ENCODE assay signal across 1 cellular context in the genomic region with DNA sequence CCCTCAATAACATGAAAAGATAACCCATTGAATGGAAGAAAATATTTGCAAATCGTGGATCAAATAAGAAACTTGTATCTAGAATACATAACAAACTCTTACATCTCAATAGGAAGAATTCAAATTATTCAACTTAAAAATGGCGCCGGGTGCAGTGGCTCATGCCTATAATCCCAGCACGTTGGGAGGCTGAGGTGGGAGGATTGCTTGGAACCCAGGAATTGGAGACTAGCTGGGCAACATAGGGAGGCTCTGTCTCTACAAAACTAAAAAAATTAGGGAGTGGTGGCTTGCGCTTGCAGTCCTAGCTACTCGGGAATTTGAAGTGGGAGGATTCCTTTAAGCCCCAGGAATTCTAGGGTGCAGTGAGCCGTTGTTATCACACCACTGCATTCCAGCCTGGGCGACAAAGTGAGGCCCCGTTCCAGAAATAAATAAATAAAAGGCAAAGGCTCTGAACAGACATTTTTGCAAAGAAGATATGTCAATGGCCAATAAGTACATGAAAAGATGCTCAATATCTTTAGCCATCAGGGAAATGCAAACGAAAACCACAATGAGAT.
A peak's percentile ranks its signal among the peaks of the same experiment; 100 is the strongest.
TF ChIP-seq lines count a peak whose summit lies in the region.

No MANE protein-coding gene starts in this region.

TF ChIP-seq in K562, 482 proteins besides CTCF, POLR2A, EP300 and RAD21 (continued from another document and continues in another):
- TF ChIP-seq TBP (optimal IDR thresholded peaks at IDR 0.05; ENCODE audit: low read depth, low read length) (no peak), ZNF76 (CRISPR knock-in tag; IDR thresholded peaks at IDR 0.05; ENCODE audit: borderline replicate concordance) (no peak), SMARCB1 (IDR thresholded peaks at IDR 0.05; ENCODE audit: insufficient read length, low read depth) (no peak), NR2F6 (CRISPR knock-in tag; IDR thresholded peaks at IDR 0.05) (no peak), NFE2 (IDR thresholded peaks at IDR 0.05; ENCODE audit: low read depth) (no peak), NUFIP1 (IDR thresholded peaks at IDR 0.05; ENCODE audit: partially characterized antibody) (no peak), HNRNPLL (IDR thresholded peaks at IDR 0.05; ENCODE audit: low read depth, low read length, poor library complexity, severe bottlenecking) (no peak), MXI1 (IDR thresholded peaks at IDR 0.05; ENCODE audit: low read depth, low read length) (no peak), ZNF780A (CRISPR knock-in tag; IDR thresholded peaks at IDR 0.05) (no peak), ZNF239 (CRISPR knock-in tag; IDR thresholded peaks at IDR 0.05) (no peak), ZBTB8A (IDR thresholded peaks at IDR 0.05; ENCODE audit: partially characterized antibody) (no peak), WHSC1 (IDR thresholded peaks at IDR 0.05; ENCODE audit: low read length) (no peak), ZNF217 (CRISPR knock-in tag; IDR thresholded peaks at IDR 0.05) (no peak), POU5F1 (IDR thresholded peaks at IDR 0.05; ENCODE audit: borderline replicate concordance, low read depth, low read length, partially characterized antibody) (no peak), JUNB (CRISPR knock-in tag; conservative IDR thresholded peaks at IDR 0.05) (no peak), HOXB6 (CRISPR knock-in tag; IDR thresholded peaks at IDR 0.05; ENCODE audit: borderline replicate concordance) (no peak), BRCA1 (IDR thresholded peaks at IDR 0.05) (no peak), BRCA1 (CRISPR knock-in tag; IDR thresholded peaks at IDR 0.05) (no peak), SMAD4 (CRISPR knock-in tag; conservative IDR thresholded peaks at IDR 0.05) (no peak), NR1H2 (CRISPR knock-in tag; IDR thresholded peaks at IDR 0.05) (no peak), ZNF347 (CRISPR knock-in tag; IDR thresholded peaks at IDR 0.05; ENCODE audit: low read depth) (no peak), BRD9 (IDR thresholded peaks at IDR 0.05; ENCODE audit: low read depth, partially characterized antibody) (no peak), TCF3 (CRISPR knock-in tag; IDR thresholded peaks at IDR 0.05) (peak; percentile 49; the same call in 1 of the 2 replicates), NCOA6 (IDR thresholded peaks at IDR 0.05) (no peak), CBFA2T3 (IDR thresholded peaks at IDR 0.05) (peak; percentile 56; the same call in 1 of the 2 replicates), SIN3A (IDR thresholded peaks at IDR 0.05; ENCODE audit: borderline replicate concordance in 2 of 2, control insufficient read depth in 1 of 2, low read depth in 2 of 2, low read length in 2 of 2) (no peak), HDAC3 (IDR thresholded peaks at IDR 0.05; ENCODE audit: borderline replicate concordance, partially characterized antibody) (no peak), MAFF (IDR thresholded peaks at IDR 0.05; ENCODE audit: low read length) (no peak), ARHGAP35 (IDR thresholded peaks at IDR 0.05; ENCODE audit: partially characterized antibody) (no peak), CHD4 (IDR thresholded peaks at IDR 0.05; ENCODE audit: insufficient read depth, insufficient replicate concordance, low read depth, low read length, poor library complexity, severe bottlenecking) (no peak)
- TF ChIP-seq, protein P1, sequence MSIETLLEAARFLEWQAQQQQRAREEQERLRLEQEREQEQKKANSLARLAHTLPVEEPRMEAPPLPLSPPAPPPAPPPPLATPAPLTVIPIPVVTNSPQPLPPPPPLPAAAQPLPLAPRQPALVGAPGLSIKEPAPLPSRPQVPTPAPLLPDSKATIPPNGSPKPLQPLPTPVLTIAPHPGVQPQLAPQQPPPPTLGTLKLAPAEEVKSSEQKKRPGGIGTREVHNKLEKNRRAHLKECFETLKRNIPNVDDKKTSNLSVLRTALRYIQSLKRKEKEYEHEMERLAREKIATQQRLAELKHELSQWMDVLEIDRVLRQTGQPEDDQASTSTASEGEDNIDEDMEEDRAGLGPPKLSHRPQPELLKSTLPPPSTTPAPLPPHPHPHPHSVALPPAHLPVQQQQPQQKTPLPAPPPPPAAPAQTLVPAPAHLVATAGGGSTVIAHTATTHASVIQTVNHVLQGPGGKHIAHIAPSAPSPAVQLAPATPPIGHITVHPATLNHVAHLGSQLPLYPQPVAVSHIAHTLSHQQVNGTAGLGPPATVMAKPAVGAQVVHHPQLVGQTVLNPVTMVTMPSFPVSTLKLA (conservative IDR thresholded peaks at IDR 0.05) = no peak
- TF ChIP-seq, protein P2, sequence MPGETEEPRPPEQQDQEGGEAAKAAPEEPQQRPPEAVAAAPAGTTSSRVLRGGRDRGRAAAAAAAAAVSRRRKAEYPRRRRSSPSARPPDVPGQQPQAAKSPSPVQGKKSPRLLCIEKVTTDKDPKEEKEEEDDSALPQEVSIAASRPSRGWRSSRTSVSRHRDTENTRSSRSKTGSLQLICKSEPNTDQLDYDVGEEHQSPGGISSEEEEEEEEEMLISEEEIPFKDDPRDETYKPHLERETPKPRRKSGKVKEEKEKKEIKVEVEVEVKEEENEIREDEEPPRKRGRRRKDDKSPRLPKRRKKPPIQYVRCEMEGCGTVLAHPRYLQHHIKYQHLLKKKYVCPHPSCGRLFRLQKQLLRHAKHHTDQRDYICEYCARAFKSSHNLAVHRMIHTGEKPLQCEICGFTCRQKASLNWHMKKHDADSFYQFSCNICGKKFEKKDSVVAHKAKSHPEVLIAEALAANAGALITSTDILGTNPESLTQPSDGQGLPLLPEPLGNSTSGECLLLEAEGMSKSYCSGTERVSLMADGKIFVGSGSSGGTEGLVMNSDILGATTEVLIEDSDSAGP (CRISPR knock-in tag; IDR thresholded peaks at IDR 0.05) = no peak
- TF ChIP-seq, protein P3, sequence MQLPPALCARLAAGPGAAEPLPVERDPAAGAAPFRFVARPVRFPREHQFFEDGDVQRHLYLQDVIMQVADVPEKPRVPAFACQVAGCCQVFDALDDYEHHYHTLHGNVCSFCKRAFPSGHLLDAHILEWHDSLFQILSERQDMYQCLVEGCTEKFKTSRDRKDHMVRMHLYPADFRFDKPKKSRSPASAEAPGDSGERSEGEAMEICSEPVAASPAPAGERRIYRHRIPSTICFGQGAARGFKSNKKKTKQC (CRISPR knock-in tag; IDR thresholded peaks at IDR 0.05) = no peak
- TF ChIP-seq, protein P4, sequence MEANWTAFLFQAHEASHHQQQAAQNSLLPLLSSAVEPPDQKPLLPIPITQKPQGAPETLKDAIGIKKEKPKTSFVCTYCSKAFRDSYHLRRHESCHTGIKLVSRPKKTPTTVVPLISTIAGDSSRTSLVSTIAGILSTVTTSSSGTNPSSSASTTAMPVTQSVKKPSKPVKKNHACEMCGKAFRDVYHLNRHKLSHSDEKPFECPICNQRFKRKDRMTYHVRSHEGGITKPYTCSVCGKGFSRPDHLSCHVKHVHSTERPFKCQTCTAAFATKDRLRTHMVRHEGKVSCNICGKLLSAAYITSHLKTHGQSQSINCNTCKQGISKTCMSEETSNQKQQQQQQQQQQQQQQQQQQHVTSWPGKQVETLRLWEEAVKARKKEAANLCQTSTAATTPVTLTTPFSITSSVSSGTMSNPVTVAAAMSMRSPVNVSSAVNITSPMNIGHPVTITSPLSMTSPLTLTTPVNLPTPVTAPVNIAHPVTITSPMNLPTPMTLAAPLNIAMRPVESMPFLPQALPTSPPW (CRISPR knock-in tag; IDR thresholded peaks at IDR 0.05) = no peak
- TF ChIP-seq, protein P5, sequence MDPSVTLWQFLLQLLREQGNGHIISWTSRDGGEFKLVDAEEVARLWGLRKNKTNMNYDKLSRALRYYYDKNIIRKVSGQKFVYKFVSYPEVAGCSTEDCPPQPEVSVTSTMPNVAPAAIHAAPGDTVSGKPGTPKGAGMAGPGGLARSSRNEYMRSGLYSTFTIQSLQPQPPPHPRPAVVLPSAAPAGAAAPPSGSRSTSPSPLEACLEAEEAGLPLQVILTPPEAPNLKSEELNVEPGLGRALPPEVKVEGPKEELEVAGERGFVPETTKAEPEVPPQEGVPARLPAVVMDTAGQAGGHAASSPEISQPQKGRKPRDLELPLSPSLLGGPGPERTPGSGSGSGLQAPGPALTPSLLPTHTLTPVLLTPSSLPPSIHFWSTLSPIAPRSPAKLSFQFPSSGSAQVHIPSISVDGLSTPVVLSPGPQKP (CRISPR knock-in tag; IDR thresholded peaks at IDR 0.05) = no peak
- TF ChIP-seq, protein P6, sequence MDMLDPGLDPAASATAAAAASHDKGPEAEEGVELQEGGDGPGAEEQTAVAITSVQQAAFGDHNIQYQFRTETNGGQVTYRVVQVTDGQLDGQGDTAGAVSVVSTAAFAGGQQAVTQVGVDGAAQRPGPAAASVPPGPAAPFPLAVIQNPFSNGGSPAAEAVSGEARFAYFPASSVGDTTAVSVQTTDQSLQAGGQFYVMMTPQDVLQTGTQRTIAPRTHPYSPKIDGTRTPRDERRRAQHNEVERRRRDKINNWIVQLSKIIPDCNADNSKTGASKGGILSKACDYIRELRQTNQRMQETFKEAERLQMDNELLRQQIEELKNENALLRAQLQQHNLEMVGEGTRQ (CRISPR knock-in tag; IDR thresholded peaks at IDR 0.05) = no peak
- TF ChIP-seq, protein P7, sequence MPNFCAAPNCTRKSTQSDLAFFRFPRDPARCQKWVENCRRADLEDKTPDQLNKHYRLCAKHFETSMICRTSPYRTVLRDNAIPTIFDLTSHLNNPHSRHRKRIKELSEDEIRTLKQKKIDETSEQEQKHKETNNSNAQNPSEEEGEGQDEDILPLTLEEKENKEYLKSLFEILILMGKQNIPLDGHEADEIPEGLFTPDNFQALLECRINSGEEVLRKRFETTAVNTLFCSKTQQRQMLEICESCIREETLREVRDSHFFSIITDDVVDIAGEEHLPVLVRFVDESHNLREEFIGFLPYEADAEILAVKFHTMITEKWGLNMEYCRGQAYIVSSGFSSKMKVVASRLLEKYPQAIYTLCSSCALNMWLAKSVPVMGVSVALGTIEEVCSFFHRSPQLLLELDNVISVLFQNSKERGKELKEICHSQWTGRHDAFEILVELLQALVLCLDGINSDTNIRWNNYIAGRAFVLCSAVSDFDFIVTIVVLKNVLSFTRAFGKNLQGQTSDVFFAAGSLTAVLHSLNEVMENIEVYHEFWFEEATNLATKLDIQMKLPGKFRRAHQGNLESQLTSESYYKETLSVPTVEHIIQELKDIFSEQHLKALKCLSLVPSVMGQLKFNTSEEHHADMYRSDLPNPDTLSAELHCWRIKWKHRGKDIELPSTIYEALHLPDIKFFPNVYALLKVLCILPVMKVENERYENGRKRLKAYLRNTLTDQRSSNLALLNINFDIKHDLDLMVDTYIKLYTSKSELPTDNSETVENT (CRISPR knock-in tag; IDR thresholded peaks at IDR 0.05) = no peak
- TF ChIP-seq, protein P8, sequence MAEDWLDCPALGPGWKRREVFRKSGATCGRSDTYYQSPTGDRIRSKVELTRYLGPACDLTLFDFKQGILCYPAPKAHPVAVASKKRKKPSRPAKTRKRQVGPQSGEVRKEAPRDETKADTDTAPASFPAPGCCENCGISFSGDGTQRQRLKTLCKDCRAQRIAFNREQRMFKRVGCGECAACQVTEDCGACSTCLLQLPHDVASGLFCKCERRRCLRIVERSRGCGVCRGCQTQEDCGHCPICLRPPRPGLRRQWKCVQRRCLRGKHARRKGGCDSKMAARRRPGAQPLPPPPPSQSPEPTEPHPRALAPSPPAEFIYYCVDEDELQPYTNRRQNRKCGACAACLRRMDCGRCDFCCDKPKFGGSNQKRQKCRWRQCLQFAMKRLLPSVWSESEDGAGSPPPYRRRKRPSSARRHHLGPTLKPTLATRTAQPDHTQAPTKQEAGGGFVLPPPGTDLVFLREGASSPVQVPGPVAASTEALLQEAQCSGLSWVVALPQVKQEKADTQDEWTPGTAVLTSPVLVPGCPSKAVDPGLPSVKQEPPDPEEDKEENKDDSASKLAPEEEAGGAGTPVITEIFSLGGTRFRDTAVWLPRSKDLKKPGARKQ (CRISPR knock-in tag; IDR thresholded peaks at IDR 0.05) = 0 out of 2 replicates have a peak, but pooled peaks have one; percentile 15
- TF ChIP-seq, protein P9, sequence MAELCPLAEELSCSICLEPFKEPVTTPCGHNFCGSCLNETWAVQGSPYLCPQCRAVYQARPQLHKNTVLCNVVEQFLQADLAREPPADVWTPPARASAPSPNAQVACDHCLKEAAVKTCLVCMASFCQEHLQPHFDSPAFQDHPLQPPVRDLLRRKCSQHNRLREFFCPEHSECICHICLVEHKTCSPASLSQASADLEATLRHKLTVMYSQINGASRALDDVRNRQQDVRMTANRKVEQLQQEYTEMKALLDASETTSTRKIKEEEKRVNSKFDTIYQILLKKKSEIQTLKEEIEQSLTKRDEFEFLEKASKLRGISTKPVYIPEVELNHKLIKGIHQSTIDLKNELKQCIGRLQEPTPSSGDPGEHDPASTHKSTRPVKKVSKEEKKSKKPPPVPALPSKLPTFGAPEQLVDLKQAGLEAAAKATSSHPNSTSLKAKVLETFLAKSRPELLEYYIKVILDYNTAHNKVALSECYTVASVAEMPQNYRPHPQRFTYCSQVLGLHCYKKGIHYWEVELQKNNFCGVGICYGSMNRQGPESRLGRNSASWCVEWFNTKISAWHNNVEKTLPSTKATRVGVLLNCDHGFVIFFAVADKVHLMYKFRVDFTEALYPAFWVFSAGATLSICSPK (IDR thresholded peaks at IDR 0.05; ENCODE audit: borderline replicate concordance) = no peak
- TF ChIP-seq, protein P10, sequence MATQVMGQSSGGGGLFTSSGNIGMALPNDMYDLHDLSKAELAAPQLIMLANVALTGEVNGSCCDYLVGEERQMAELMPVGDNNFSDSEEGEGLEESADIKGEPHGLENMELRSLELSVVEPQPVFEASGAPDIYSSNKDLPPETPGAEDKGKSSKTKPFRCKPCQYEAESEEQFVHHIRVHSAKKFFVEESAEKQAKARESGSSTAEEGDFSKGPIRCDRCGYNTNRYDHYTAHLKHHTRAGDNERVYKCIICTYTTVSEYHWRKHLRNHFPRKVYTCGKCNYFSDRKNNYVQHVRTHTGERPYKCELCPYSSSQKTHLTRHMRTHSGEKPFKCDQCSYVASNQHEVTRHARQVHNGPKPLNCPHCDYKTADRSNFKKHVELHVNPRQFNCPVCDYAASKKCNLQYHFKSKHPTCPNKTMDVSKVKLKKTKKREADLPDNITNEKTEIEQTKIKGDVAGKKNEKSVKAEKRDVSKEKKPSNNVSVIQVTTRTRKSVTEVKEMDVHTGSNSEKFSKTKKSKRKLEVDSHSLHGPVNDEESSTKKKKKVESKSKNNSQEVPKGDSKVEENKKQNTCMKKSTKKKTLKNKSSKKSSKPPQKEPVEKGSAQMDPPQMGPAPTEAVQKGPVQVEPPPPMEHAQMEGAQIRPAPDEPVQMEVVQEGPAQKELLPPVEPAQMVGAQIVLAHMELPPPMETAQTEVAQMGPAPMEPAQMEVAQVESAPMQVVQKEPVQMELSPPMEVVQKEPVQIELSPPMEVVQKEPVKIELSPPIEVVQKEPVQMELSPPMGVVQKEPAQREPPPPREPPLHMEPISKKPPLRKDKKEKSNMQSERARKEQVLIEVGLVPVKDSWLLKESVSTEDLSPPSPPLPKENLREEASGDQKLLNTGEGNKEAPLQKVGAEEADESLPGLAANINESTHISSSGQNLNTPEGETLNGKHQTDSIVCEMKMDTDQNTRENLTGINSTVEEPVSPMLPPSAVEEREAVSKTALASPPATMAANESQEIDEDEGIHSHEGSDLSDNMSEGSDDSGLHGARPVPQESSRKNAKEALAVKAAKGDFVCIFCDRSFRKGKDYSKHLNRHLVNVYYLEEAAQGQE (CRISPR knock-in tag; IDR thresholded peaks at IDR 0.05; ENCODE audit: low read depth) = no peak
